In the genomic region with DNA sequence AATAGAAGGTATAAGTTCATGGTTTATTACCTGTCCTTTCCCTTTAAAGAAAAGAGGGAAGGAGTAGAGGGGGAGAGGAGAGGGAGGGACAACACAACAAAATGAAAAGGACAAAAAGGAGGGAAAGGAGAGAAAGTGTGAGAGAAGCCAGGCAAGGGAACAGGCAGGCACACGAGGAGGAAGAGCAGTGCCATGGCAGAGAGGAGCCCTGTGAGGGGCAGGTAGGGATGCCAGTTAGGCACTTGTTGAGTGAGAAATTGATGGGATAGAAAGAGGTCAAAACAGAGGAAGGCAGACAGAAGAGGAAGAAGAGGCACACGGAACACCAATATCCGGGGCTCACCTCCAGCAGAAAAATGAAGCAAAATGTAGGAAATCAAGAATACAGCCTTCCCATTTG, we compare ENCODE assay signal across 1 cellular context.
TF ChIP-seq lines count a peak whose summit lies in the region.

No MANE protein-coding gene starts in this region.

TF ChIP-seq in K562, 482 proteins besides CTCF, POLR2A, EP300 and RAD21 (continued from another document and continues in another):
- TF ChIP-seq, protein P1, sequence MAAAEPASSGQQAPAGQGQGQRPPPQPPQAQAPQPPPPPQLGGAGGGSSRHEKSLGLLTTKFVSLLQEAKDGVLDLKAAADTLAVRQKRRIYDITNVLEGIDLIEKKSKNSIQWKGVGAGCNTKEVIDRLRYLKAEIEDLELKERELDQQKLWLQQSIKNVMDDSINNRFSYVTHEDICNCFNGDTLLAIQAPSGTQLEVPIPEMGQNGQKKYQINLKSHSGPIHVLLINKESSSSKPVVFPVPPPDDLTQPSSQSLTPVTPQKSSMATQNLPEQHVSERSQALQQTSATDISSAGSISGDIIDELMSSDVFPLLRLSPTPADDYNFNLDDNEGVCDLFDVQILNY (CRISPR knock-in tag; IDR thresholded peaks at IDR 0.05), result no peak
- TF ChIP-seq, protein P2, sequence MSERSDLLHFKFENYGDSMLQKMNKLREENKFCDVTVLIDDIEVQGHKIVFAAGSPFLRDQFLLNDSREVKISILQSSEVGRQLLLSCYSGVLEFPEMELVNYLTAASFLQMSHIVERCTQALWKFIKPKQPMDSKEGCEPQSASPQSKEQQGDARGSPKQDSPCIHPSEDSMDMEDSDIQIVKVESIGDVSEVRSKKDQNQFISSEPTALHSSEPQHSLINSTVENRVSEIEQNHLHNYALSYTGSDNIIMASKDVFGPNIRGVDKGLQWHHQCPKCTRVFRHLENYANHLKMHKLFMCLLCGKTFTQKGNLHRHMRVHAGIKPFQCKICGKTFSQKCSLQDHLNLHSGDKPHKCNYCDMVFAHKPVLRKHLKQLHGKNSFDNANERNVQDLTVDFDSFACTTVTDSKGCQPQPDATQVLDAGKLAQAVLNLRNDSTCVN (CRISPR knock-in tag; IDR thresholded peaks at IDR 0.05), result 0 out of 2 replicates have a peak, but pooled peaks have one; percentile 76
- TF ChIP-seq, protein P3, sequence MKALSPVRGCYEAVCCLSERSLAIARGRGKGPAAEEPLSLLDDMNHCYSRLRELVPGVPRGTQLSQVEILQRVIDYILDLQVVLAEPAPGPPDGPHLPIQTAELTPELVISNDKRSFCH (CRISPR knock-in tag; IDR thresholded peaks at IDR 0.05), result no peak
- TF ChIP-seq, protein P3 (tag; IDR thresholded peaks at IDR 0.05), result peak; percentile 55; the same call in 1 of the 2 replicates
- TF ChIP-seq, protein P4, sequence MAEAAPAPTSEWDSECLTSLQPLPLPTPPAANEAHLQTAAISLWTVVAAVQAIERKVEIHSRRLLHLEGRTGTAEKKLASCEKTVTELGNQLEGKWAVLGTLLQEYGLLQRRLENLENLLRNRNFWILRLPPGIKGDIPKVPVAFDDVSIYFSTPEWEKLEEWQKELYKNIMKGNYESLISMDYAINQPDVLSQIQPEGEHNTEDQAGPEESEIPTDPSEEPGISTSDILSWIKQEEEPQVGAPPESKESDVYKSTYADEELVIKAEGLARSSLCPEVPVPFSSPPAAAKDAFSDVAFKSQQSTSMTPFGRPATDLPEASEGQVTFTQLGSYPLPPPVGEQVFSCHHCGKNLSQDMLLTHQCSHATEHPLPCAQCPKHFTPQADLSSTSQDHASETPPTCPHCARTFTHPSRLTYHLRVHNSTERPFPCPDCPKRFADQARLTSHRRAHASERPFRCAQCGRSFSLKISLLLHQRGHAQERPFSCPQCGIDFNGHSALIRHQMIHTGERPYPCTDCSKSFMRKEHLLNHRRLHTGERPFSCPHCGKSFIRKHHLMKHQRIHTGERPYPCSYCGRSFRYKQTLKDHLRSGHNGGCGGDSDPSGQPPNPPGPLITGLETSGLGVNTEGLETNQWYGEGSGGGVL (CRISPR knock-in tag; IDR thresholded peaks at IDR 0.05), result no peak
- TF ChIP-seq ZNF79 (CRISPR knock-in tag; IDR thresholded peaks at IDR 0.05; ENCODE audit: low read depth) (peak; percentile 64; the same call in 1 of the 2 replicates), ZNF707 (CRISPR knock-in tag; conservative IDR thresholded peaks at IDR 0.05) (no peak), ZNF668 (CRISPR knock-in tag; IDR thresholded peaks at IDR 0.05) (peak; percentile 82; the same call in 1 of the 2 replicates), TOE1 (IDR thresholded peaks at IDR 0.05; ENCODE audit: borderline replicate concordance) (0 out of 2 replicates have a peak, but pooled peaks have one; percentile 45), TOE1 (CRISPR knock-in tag; IDR thresholded peaks at IDR 0.05; ENCODE audit: borderline replicate concordance, low read depth) (no peak), ARID1B (IDR thresholded peaks at IDR 0.05) (peak; percentile 43; the same call in 1 of the 2 replicates), PTTG1 (tag; IDR thresholded peaks at IDR 0.05; ENCODE audit: low read depth) (0 out of 2 replicates have a peak, but pooled peaks have one; percentile 36), BCOR (IDR thresholded peaks at IDR 0.05) (0 out of 2 replicates have a peak, but pooled peaks have one; percentile 8), RUNX1 (IDR thresholded peaks at IDR 0.05; ENCODE audit: low read depth) (no peak), KLF6 (CRISPR knock-in tag; IDR thresholded peaks at IDR 0.05; ENCODE audit: borderline replicate concordance) (0 out of 2 replicates have a peak, but pooled peaks have one; percentile 39), XRCC4 (IDR thresholded peaks at IDR 0.05; ENCODE audit: extremely low read depth, insufficient read depth, insufficient read length) (no peak), NFYB (IDR thresholded peaks at IDR 0.05; ENCODE audit: extremely low read depth, insufficient read length) (no peak), ZNF764 (CRISPR knock-in tag; IDR thresholded peaks at IDR 0.05; ENCODE audit: low read depth) (no peak), SRSF3 (IDR thresholded peaks at IDR 0.05; ENCODE audit: insufficient read depth, low read length) (no peak), NFRKB (IDR thresholded peaks at IDR 0.05; ENCODE audit: low read depth) (peak; percentile 73), ZBTB1 (CRISPR knock-in tag; IDR thresholded peaks at IDR 0.05; ENCODE audit: borderline replicate concordance, low read depth) (no peak), PCBP1 (IDR thresholded peaks at IDR 0.05; ENCODE audit: low read depth, low read length, poor library complexity, severe bottlenecking) (no peak), NFIX (CRISPR knock-in tag; IDR thresholded peaks at IDR 0.05; ENCODE audit: low read depth) (0 out of 2 replicates have a peak, but pooled peaks have one; percentile 11), KDM4B (IDR thresholded peaks at IDR 0.05; ENCODE audit: borderline replicate concordance in 2 of 2, low read depth in 1 of 2) (no peak)
- TF ChIP-seq, protein P5, sequence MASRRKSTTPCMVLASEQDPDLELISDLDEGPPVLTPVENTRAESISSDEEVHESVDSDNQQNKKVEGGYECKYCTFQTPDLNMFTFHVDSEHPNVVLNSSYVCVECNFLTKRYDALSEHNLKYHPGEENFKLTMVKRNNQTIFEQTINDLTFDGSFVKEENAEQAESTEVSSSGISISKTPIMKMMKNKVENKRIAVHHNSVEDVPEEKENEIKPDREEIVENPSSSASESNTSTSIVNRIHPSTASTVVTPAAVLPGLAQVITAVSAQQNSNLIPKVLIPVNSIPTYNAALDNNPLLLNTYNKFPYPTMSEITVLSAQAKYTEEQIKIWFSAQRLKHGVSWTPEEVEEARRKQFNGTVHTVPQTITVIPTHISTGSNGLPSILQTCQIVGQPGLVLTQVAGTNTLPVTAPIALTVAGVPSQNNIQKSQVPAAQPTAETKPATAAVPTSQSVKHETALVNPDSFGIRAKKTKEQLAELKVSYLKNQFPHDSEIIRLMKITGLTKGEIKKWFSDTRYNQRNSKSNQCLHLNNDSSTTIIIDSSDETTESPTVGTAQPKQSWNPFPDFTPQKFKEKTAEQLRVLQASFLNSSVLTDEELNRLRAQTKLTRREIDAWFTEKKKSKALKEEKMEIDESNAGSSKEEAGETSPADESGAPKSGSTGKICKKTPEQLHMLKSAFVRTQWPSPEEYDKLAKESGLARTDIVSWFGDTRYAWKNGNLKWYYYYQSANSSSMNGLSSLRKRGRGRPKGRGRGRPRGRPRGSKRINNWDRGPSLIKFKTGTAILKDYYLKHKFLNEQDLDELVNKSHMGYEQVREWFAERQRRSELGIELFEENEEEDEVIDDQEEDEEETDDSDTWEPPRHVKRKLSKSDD (conservative IDR thresholded peaks at IDR 0.05; ENCODE audit: low read length), result no peak
- TF ChIP-seq, protein P6, sequence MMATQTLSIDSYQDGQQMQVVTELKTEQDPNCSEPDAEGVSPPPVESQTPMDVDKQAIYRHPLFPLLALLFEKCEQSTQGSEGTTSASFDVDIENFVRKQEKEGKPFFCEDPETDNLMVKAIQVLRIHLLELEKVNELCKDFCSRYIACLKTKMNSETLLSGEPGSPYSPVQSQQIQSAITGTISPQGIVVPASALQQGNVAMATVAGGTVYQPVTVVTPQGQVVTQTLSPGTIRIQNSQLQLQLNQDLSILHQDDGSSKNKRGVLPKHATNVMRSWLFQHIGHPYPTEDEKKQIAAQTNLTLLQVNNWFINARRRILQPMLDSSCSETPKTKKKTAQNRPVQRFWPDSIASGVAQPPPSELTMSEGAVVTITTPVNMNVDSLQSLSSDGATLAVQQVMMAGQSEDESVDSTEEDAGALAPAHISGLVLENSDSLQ (IDR thresholded peaks at IDR 0.05), result no peak
- TF ChIP-seq, protein P7, sequence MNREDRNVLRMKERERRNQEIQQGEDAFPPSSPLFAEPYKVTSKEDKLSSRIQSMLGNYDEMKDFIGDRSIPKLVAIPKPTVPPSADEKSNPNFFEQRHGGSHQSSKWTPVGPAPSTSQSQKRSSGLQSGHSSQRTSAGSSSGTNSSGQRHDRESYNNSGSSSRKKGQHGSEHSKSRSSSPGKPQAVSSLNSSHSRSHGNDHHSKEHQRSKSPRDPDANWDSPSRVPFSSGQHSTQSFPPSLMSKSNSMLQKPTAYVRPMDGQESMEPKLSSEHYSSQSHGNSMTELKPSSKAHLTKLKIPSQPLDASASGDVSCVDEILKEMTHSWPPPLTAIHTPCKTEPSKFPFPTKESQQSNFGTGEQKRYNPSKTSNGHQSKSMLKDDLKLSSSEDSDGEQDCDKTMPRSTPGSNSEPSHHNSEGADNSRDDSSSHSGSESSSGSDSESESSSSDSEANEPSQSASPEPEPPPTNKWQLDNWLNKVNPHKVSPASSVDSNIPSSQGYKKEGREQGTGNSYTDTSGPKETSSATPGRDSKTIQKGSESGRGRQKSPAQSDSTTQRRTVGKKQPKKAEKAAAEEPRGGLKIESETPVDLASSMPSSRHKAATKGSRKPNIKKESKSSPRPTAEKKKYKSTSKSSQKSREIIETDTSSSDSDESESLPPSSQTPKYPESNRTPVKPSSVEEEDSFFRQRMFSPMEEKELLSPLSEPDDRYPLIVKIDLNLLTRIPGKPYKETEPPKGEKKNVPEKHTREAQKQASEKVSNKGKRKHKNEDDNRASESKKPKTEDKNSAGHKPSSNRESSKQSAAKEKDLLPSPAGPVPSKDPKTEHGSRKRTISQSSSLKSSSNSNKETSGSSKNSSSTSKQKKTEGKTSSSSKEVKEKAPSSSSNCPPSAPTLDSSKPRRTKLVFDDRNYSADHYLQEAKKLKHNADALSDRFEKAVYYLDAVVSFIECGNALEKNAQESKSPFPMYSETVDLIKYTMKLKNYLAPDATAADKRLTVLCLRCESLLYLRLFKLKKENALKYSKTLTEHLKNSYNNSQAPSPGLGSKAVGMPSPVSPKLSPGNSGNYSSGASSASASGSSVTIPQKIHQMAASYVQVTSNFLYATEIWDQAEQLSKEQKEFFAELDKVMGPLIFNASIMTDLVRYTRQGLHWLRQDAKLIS (CRISPR knock-in tag; IDR thresholded peaks at IDR 0.05), result no peak
- TF ChIP-seq, protein P8, sequence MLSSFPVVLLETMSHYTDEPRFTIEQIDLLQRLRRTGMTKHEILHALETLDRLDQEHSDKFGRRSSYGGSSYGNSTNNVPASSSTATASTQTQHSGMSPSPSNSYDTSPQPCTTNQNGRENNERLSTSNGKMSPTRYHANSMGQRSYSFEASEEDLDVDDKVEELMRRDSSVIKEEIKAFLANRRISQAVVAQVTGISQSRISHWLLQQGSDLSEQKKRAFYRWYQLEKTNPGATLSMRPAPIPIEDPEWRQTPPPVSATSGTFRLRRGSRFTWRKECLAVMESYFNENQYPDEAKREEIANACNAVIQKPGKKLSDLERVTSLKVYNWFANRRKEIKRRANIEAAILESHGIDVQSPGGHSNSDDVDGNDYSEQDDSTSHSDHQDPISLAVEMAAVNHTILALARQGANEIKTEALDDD (IDR thresholded peaks at IDR 0.05), result no peak
- TF ChIP-seq, protein P9, sequence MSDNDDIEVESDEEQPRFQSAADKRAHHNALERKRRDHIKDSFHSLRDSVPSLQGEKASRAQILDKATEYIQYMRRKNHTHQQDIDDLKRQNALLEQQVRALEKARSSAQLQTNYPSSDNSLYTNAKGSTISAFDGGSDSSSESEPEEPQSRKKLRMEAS (CRISPR knock-in tag; IDR thresholded peaks at IDR 0.05), result 0 out of 2 replicates have a peak, but pooled peaks have one; percentile 44
- TF ChIP-seq, protein P10, sequence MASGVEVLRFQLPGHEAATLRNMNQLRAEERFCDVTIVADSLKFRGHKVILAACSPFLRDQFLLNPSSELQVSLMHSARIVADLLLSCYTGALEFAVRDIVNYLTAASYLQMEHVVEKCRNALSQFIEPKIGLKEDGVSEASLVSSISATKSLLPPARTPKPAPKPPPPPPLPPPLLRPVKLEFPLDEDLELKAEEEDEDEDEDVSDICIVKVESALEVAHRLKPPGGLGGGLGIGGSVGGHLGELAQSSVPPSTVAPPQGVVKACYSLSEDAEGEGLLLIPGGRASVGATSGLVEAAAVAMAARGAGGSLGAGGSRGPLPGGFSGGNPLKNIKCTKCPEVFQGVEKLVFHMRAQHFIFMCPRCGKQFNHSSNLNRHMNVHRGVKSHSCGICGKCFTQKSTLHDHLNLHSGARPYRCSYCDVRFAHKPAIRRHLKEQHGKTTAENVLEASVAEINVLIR (CRISPR knock-in tag; IDR thresholded peaks at IDR 0.05), result 0 out of 2 replicates have a peak, but pooled peaks have one; percentile 8
- TF ChIP-seq, protein P11, sequence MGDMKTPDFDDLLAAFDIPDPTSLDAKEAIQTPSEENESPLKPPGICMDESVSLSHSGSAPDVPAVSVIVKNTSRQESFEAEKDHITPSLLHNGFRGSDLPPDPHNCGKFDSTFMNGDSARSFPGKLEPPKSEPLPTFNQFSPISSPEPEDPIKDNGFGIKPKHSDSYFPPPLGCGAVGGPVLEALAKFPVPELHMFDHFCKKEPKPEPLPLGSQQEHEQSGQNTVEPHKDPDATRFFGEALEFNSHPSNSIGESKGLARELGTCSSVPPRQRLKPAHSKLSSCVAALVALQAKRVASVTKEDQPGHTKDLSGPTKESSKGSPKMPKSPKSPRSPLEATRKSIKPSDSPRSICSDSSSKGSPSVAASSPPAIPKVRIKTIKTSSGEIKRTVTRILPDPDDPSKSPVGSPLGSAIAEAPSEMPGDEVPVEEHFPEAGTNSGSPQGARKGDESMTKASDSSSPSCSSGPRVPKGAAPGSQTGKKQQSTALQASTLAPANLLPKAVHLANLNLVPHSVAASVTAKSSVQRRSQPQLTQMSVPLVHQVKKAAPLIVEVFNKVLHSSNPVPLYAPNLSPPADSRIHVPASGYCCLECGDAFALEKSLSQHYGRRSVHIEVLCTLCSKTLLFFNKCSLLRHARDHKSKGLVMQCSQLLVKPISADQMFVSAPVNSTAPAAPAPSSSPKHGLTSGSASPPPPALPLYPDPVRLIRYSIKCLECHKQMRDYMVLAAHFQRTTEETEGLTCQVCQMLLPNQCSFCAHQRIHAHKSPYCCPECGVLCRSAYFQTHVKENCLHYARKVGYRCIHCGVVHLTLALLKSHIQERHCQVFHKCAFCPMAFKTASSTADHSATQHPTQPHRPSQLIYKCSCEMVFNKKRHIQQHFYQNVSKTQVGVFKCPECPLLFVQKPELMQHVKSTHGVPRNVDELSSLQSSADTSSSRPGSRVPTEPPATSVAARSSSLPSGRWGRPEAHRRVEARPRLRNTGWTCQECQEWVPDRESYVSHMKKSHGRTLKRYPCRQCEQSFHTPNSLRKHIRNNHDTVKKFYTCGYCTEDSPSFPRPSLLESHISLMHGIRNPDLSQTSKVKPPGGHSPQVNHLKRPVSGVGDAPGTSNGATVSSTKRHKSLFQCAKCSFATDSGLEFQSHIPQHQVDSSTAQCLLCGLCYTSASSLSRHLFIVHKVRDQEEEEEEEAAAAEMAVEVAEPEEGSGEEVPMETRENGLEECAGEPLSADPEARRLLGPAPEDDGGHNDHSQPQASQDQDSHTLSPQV (IDR thresholded peaks at IDR 0.05), result peak; percentile 65
- TF ChIP-seq, protein P12, sequence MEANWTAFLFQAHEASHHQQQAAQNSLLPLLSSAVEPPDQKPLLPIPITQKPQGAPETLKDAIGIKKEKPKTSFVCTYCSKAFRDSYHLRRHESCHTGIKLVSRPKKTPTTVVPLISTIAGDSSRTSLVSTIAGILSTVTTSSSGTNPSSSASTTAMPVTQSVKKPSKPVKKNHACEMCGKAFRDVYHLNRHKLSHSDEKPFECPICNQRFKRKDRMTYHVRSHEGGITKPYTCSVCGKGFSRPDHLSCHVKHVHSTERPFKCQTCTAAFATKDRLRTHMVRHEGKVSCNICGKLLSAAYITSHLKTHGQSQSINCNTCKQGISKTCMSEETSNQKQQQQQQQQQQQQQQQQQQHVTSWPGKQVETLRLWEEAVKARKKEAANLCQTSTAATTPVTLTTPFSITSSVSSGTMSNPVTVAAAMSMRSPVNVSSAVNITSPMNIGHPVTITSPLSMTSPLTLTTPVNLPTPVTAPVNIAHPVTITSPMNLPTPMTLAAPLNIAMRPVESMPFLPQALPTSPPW (CRISPR knock-in tag; IDR thresholded peaks at IDR 0.05), result no peak
